24 cellular contexts compared by ENCODE assay signal in the genomic region with DNA sequence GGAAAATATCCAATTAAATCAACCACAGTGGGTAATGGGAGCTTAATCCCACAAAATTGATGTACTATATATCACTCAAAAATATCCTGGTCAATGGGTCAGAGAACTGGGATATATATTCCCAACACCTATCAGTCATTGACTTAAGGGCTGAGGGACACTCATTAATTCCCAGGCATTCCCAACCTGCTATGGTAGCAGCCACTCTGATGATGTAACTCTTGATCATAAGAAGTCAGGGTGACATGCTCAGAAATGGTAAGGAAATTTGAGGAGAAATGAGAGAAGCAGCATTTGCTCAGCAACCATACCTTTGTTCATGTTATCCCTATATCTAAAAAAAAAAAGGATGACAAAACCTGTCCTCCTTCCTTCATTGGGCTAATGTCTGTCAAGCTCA. TPM values are rescaled to one million over a fixed set of nuclear protein-coding genes. Genes with fewer than 3 reads are reported as not detected.
DNase-seq lines count a peak whose midpoint lies in the region; ATAC-seq, FAIRE-seq and TF ChIP-seq lines count a peak whose summit lies in the region.
"Had no signal": no experiment of that assay in that cellular context is flagged by ENCODE, and none has a peak within 500 bp of the region (broad histone marks: within the 10 kb centered on the region; RNA-seq: fewer than 3 reads in every experiment).

No MANE protein-coding gene starts in this region.

- intact Hi-C loops in Calu3 (cut with micrococcal nuclease; ENCODE audit: unreplicated experiment) (loop anchor here (10.0 kb wide), 2 partner anchors 719 to 979 kb away; no protein-coding TSS in a partner anchor), endothelial cell of umbilical vein (cut with micrococcal nuclease) (no loop called here), colonic mucosa (cut with DNase I) (no loop called here)

- POLR2A ChIA-PET in endothelial cell of umbilical vein (lab: Charles Lee): no interaction called here

- H3K4me3 ChIP-seq in endothelial cell of umbilical vein (replicated peaks in 1 of 3; ENCODE audit: insufficient read depth in 1 of 3, low read depth in 1 of 3, low read length in 3 of 3) (no peak overlapping the region), osteoblast (ENCODE audit: insufficient read depth, low read length) (peak overlapping the region; percentile 41), colonic mucosa (no peak overlapping the region)
- H3K4me3 ChIP-seq: GM23338, K562, lung, vagina had no signal

- H3K79me2 ChIP-seq in endothelial cell of umbilical vein (ENCODE audit: control insufficient read depth, insufficient read depth, low read length): peaks cover 44% of the 10 kb centered on the region
- H3K79me2 ChIP-seq in osteoblast (ENCODE audit: insufficient read depth, low read length): peaks cover 36% of the 10 kb centered on the region

- H3K4me3 Mint-ChIP-seq in Calu3 (ENCODE audit: low read depth, unreplicated experiment): no peak overlapping the region
- H3K4me3 Mint-ChIP-seq: activated naive CD8-positive, alpha-beta T cell treated with anti-CD3 and anti-CD28 coated beads, Interleukin-2, amount 50 U/mL, for 24 hours; GM23338; T-cell had no signal

- H3K27ac Mint-ChIP-seq in Calu3 (ENCODE audit: unreplicated experiment): peak overlapping the region; percentile 87
- H3K27ac Mint-ChIP-seq: activated naive CD8-positive, alpha-beta T cell treated with anti-CD3 and anti-CD28 coated beads, Interleukin-2, amount 50 U/mL, for 24 hours; CD14-positive monocyte; GM23338 had no signal

- no peak for TF ChIP-seq CTCF in Calu3 (IDR thresholded peaks at IDR 0.05; ENCODE audit: unreplicated experiment)
- no peak for TF ChIP-seq CTCF in endothelial cell of umbilical vein (IDR thresholded peaks at IDR 0.05; ENCODE audit: extremely low read depth in 1 of 2, insufficient read depth in 1 of 2, low read depth in 1 of 2, low read length in 2 of 2)
- no peak for TF ChIP-seq CTCF in osteoblast (IDR thresholded peaks at IDR 0.05; ENCODE audit: extremely low read depth, low read depth, low read length)
- TF ChIP-seq CTCF in foreskin keratinocyte (conservative IDR thresholded peaks at IDR 0.05): no peak
- no peak for TF ChIP-seq CTCF in colonic mucosa (IDR thresholded peaks at IDR 0.05)

- ATAC-seq in foreskin keratinocyte: no peak
- ATAC-seq: activated naive CD8-positive, alpha-beta T cell treated with anti-CD3 and anti-CD28 coated beads, Interleukin-2, amount 50 U/mL, for 24 hours; GM23338; K562; T-cell had no signal

- H3K4me2 ChIP-seq in endothelial cell of umbilical vein (ENCODE audit: insufficient read depth, low read length) (peak overlapping the region; percentile 46), osteoblast (ENCODE audit: insufficient read depth, low read length) (peak overlapping the region; percentile 91)
- H3K4me2 ChIP-seq: GM23338 had no signal

- BruUV-seq in Calu3 (replicated peaks; lab: Mats Ljungman, UMichigan) (no TSS peak), endothelial cell of umbilical vein (replicated peaks; lab: Mats Ljungman, UMichigan) (no TSS peak)

- H3K9ac ChIP-seq in endothelial cell of umbilical vein (replicated peaks; ENCODE audit: extremely low read depth, insufficient read depth, low read length): peak overlapping the region; percentile 10
- no peak overlapping the region for H3K9ac ChIP-seq in colonic mucosa (ENCODE audit: low read depth in 2 of 2, low read length in 2 of 2)

- H3K27ac ChIP-seq in endothelial cell of umbilical vein (ENCODE audit: insufficient read depth, low read depth, low read length) (peak overlapping the region; percentile 71), osteoblast (ENCODE audit: low read depth, low read length) (peak overlapping the region; percentile 96), foreskin keratinocyte (no peak overlapping the region), colonic mucosa (no peak overlapping the region)
- H3K27ac ChIP-seq: vagina had no signal

- peaks cover 46% of the 10 kb centered on the region for H3K36me3 Mint-ChIP-seq in Calu3 (ENCODE audit: insufficient read depth, unreplicated experiment)
- H3K36me3 Mint-ChIP-seq: T-cell had no signal

- H2AFZ ChIP-seq in endothelial cell of umbilical vein (ENCODE audit: low read depth, low read length): no peak overlapping the region
- no peak overlapping the region for H2AFZ ChIP-seq in osteoblast (ENCODE audit: low read length)

- no peaks in the 10 kb centered on the region for H3K9me3 Mint-ChIP-seq in Calu3 (ENCODE audit: low read depth, unreplicated experiment)
- H3K9me3 Mint-ChIP-seq: GM23338, T-cell had no signal

- peaks cover 34% of the 10 kb centered on the region for H3K4me1 Mint-ChIP-seq in Calu3 (ENCODE audit: low read depth, unreplicated experiment)

- TF ChIP-seq POLR2A in endothelial cell of umbilical vein (IDR thresholded peaks at IDR 0.05; ENCODE audit: low read depth, low read length): no peak

- H3K9me1 ChIP-seq in endothelial cell of umbilical vein (replicated peaks; ENCODE audit: control insufficient read depth, extremely low read depth, insufficient read depth, low read length): no peaks in the 10 kb centered on the region

- dilution Hi-C loops in endothelial cell of umbilical vein (cut with MboI; ENCODE audit: extremely low pct_ligation_motif_present, low sequenced_read_pairs): no loop called here

- CTCF ChIA-PET in Calu3 (lab: Charles Lee) (interaction anchor here (0.9 to 1.3 kb wide), 3 partner anchors 21 to 388 kb away, joined by 3 to 4 read pairs (median 3); no protein-coding TSS in a partner anchor), endothelial cell of umbilical vein (lab: Charles Lee) (interaction anchor here (0.9 kb wide), 1 partner anchor 163 kb away, joined by 3 read pairs; no protein-coding TSS in a partner anchor)

- H3K9me3 ChIP-seq in endothelial cell of umbilical vein (replicated peaks; ENCODE audit: control insufficient read depth, insufficient read depth, low read length) (no peaks in the 10 kb centered on the region), osteoblast (ENCODE audit: low read depth, low read length) (no peaks in the 10 kb centered on the region), colonic mucosa (no peaks in the 10 kb centered on the region)
- H3K9me3 ChIP-seq: vagina had no signal

- H3K27me3 ChIP-seq in endothelial cell of umbilical vein (ENCODE audit: control insufficient read depth in 2 of 2, insufficient read depth in 2 of 2, low read length in 2 of 2) (no peaks in the 10 kb centered on the region), osteoblast (ENCODE audit: insufficient read depth, low read length) (no peaks in the 10 kb centered on the region), foreskin keratinocyte (no peaks in the 10 kb centered on the region), colonic mucosa (no peaks in the 10 kb centered on the region)
- H3K27me3 ChIP-seq: vagina had no signal

- no peaks in the 10 kb centered on the region for H4K20me1 ChIP-seq in endothelial cell of umbilical vein (replicated peaks; ENCODE audit: control insufficient read depth, extremely low read depth, insufficient read depth, low read length)
- peaks cover 7% of the 10 kb centered on the region for H4K20me1 ChIP-seq in osteoblast (ENCODE audit: insufficient read depth, low read length)

- H3K4me1 ChIP-seq in endothelial cell of umbilical vein (ENCODE audit: control insufficient read depth, extremely low read depth, insufficient read depth, low read length) (peaks cover 57% of the 10 kb centered on the region), osteoblast (ENCODE audit: insufficient read depth, low read length) (peaks cover 61% of the 10 kb centered on the region), foreskin keratinocyte (peaks cover 31% of the 10 kb centered on the region), colonic mucosa (no peaks in the 10 kb centered on the region)

- H3K27me3 Mint-ChIP-seq in Calu3 (ENCODE audit: unreplicated experiment): no peaks in the 10 kb centered on the region

- no peak for FAIRE-seq in RCC 7860 (lab: Jason Lieb, UNC)
- FAIRE-seq in endothelial cell of umbilical vein (lab: Jason Lieb, UNC): no peak
- FAIRE-seq: GM12891, GM19239, K562 had no signal

- no peak for DNase-seq in Calu3
- DNase-seq in RCC 7860 (ENCODE audit: low spot score): peak; percentile 79
- DNase-seq in endothelial cell of umbilical vein (ENCODE audit: low read depth, low spot score): no peak
- peak; percentile 27 for DNase-seq in osteoblast (ENCODE audit: insufficient read length, low spot score, missing footprints)
- DNase-seq in AG08395 (ENCODE audit: low spot score): no peak
- no peak for DNase-seq in epidermal melanocyte (ENCODE audit: insufficient read length, low spot score)
- DNase-seq in foreskin keratinocyte: no peak
- DNase-seq in colonic mucosa: no peak
- DNase-seq: activated CD4-positive, alpha-beta T cell treated with anti-CD3 and anti-CD28 coated beads for 48 hours; activated naive CD8-positive, alpha-beta T cell treated with anti-CD3 and anti-CD28 coated beads, Interleukin-2, amount 50 U/mL, for 24 hours; DMS 273 treated with DMSO at 0.1 percent for 48 hours; effector CD8-positive, alpha-beta T cell; hippocampal formation; NCI-H1694; SHP77 treated with DMSO at 0.1 percent for 48 hours; stimulated activated CD8-positive, alpha-beta memory T cell treated with anti-CD3 and anti-CD28 coated beads, Interleukin-4, amount 100 ng/mL, for 48 hours; T-cell had no signal

- H3K36me3 ChIP-seq in endothelial cell of umbilical vein (ENCODE audit: control insufficient read depth in 2 of 2, extremely low read depth in 1 of 2, insufficient read depth in 2 of 2, low read length in 2 of 2): no peaks in the 10 kb centered on the region
- no peaks in the 10 kb centered on the region for H3K36me3 ChIP-seq in osteoblast (ENCODE audit: insufficient read depth, low read length)
- H3K36me3 ChIP-seq in colonic mucosa: no peaks in the 10 kb centered on the region
- H3K36me3 ChIP-seq: vagina had no signal

TF ChIP-seq in endothelial cell of umbilical vein, 7 proteins besides CTCF, POLR2A, EP300 and RAD21 (continues in another document):
- no peak for TF ChIP-seq EZH2 (IDR thresholded peaks at IDR 0.05; ENCODE audit: borderline replicate concordance, low read depth, low read length, severe bottlenecking)
- no peak for TF ChIP-seq FOS (IDR thresholded peaks at IDR 0.05; ENCODE audit: borderline replicate concordance, insufficient read depth, low read length)
- TF ChIP-seq MYC (IDR thresholded peaks at IDR 0.05; ENCODE audit: low read depth, low read length): no peak

RNA-seq across cellular contexts. Expression of gene PLOD2, which starts 3.1 kb away (rescaled TPM):
- total RNA-seq in Calu3 (2022) (84.0 and 123 TPM in 2 replicates), endothelial cell of umbilical vein (193 and 228 TPM in 2 replicates), osteoblast (282 and 345 TPM in 2 replicates), foreskin keratinocyte (13.5 and 22.9 TPM in 2 replicates), colonic mucosa (100 to 1,000 TPM in 1 of 2 donors, 10 to 100 TPM in 1; 66.7 to 245 TPM)
- polyA plus RNA-seq in endothelial cell of umbilical vein (22.6 and 36.1 TPM in 2 replicates), foreskin keratinocyte (4.6 and 9.1 TPM in 2 replicates)
- 46.7 and 47.7 TPM in 2 replicates for polyA plus RNA-seq in endothelial cell of umbilical vein (2011; cell fraction: cytosol; rRNA removed)
- 85.2 and 127 TPM in 2 replicates for polyA plus RNA-seq in endothelial cell of umbilical vein (2011; cell fraction: nucleus; rRNA removed)
- 286 and 373 TPM in 2 replicates for polyA plus RNA-seq in endothelial cell of umbilical vein (2012)
- polyA minus RNA-seq in endothelial cell of umbilical vein: 64.7 and 67.6 TPM in 2 replicates
- 5.3 TPM for polyA minus RNA-seq in endothelial cell of umbilical vein (2011; cell fraction: cytosol; rRNA and poly(A)+ RNA removed)
- 176 and 243 TPM in 2 replicates for polyA minus RNA-seq in endothelial cell of umbilical vein (2011; cell fraction: nucleus; rRNA and poly(A)+ RNA removed)
- polyA plus RNA-seq: CD14-positive monocyte had no signal

Comparison
In these comparisons a context has a peak if more than half of its experiments do, and no peak if none do; other contexts are left out.
1. DNase-seq: peak in RCC 7860 (single experiment) and osteoblast (single experiment); none in Calu3 (single experiment), endothelial cell of umbilical vein (single experiment), AG08395 (single experiment), epidermal melanocyte (single experiment), foreskin keratinocyte (0 of 2) and colonic mucosa (single experiment).
2. H3K27ac ChIP-seq: peak in endothelial cell of umbilical vein (single experiment) and osteoblast (single experiment); none in foreskin keratinocyte (single experiment) and colonic mucosa (single experiment).